1 cellular context compared by ENCODE assay signal in the genomic region with DNA sequence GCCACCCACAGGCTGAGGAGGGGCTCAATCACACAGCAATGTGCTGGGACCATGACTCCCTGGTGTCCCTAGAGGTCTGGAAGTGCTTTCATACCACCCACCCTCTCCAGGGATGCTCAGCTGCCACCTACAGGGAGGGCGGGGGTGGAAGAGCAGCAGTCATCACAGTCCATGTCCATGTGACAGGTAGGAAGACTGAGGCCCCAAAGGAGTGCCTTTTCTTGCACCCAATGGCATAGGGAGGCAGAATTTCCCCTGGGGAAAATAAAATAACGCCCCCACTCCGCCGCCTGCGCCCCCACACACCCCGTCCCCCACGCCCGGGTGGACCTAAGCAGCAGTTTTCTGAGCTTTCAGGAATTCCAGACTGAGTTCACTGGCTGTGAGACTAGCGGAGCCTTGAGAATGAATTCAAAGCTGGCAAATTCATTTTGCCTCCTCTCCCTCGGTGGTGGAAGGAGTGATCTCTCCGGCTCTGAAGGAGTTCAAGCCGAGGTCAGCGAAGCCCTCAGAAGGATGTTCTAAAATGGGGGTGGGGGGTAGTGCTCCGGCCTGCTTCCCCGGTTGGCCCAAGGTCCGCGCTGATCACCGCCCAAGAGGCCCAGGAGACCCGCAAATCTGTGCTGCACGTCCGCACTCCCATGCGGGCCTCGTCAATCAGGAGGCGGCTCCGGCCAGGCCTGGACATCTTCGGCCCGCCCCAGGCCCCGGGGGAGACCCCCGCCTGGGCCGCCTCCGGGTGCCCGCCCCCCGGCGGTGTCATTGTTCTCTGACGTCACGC.
A peak's percentile ranks its signal among the peaks of the same experiment; 100 is the strongest.
TF ChIP-seq lines count a peak whose summit lies in the region.

No MANE protein-coding gene starts in this region.

TF ChIP-seq in HEK293, 187 proteins besides CTCF, POLR2A, EP300 and RAD21 (continued from another document):
- TF ChIP-seq, protein P1, sequence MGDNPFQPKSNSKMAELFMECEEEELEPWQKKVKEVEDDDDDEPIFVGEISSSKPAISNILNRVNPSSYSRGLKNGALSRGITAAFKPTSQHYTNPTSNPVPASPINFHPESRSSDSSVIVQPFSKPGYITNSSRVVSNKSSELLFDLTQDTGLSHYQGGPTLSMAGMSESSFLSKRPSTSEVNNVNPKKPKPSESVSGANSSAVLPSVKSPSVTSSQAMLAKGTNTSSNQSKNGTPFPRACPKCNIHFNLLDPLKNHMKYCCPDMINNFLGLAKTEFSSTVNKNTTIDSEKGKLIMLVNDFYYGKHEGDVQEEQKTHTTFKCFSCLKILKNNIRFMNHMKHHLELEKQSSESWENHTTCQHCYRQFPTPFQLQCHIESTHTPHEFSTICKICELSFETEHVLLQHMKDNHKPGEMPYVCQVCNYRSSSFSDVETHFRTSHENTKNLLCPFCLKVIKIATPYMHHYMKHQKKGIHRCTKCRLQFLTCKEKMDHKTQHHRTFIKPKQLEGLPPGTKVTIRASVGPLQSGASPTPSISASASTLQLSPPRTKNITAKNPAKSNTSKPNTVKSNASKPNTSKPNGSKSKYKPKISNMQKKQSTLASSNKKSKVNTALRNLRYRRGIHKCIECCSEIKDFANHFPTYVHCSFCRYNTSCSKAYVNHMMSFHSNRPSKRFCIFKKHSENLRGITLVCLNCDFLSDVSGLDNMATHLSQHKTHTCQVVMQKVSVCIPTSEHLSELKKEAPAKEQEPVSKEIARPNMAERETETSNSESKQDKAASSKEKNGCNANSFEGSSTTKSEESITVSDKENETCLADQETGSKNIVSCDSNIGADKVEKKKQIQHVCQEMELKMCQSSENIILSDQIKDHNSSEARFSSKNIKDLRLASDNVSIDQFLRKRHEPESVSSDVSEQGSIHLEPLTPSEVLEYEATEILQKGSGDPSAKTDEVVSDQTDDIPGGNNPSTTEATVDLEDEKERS (tag by site-specific recombination; IDR thresholded peaks at IDR 0.05): no peak
- TF ChIP-seq ZBTB17 (tag by site-specific recombination; IDR thresholded peaks at IDR 0.05) (no peak), ZNF423 (tag by site-specific recombination; IDR thresholded peaks at IDR 0.05) (peak; percentile 82), KLF9 (tag by site-specific recombination; IDR thresholded peaks at IDR 0.05; ENCODE audit: low read depth) (no peak), ZNF121 (tag by site-specific recombination; IDR thresholded peaks at IDR 0.05) (no peak), SP3 (tag by site-specific recombination; IDR thresholded peaks at IDR 0.05) (peak; percentile 46), ZNF580 (tag by site-specific recombination; IDR thresholded peaks at IDR 0.05) (0 out of 2 replicates have a peak, but pooled peaks have one; percentile 29), SP2 (tag by site-specific recombination; IDR thresholded peaks at IDR 0.05) (peak; percentile 66), GLI2 (tag by site-specific recombination; IDR thresholded peaks at IDR 0.05; ENCODE audit: borderline replicate concordance, low read depth) (no peak), ZNF433 (tag by site-specific recombination; IDR thresholded peaks at IDR 0.05; ENCODE audit: low read depth) (no peak), KLF16 (tag by site-specific recombination; IDR thresholded peaks at IDR 0.05) (no peak), ZNF777 (tag by site-specific recombination; IDR thresholded peaks at IDR 0.05; ENCODE audit: borderline replicate concordance) (no peak), ZNF394 (tag by site-specific recombination; IDR thresholded peaks at IDR 0.05; ENCODE audit: borderline replicate concordance) (no peak), ZNF174 (tag by site-specific recombination; IDR thresholded peaks at IDR 0.05) (no peak), ZNF600 (tag by site-specific recombination; IDR thresholded peaks at IDR 0.05) (peak; percentile 51; the same call in 1 of the 2 replicates), ZNF843 (tag by site-specific recombination; IDR thresholded peaks at IDR 0.05) (no peak), ZNF707 (tag by site-specific recombination; IDR thresholded peaks at IDR 0.05) (no peak), EGR2 (tag by site-specific recombination; IDR thresholded peaks at IDR 0.05; ENCODE audit: low read depth) (peak; percentile 94), HOXD13 (CRISPR knock-in tag; IDR thresholded peaks at IDR 0.05; ENCODE audit: borderline replicate concordance) (no peak), ZNF37A (tag by site-specific recombination; IDR thresholded peaks at IDR 0.05) (no peak), KLF7 (tag by site-specific recombination; IDR thresholded peaks at IDR 0.05; ENCODE audit: borderline replicate concordance) (no peak), ZNF488 (tag by site-specific recombination; IDR thresholded peaks at IDR 0.05) (no peak), ZNF785 (tag by site-specific recombination; IDR thresholded peaks at IDR 0.05) (no peak), ZBTB21 (tag by site-specific recombination; IDR thresholded peaks at IDR 0.05) (peak; percentile 42; the same call in 1 of the 2 replicates), ZFHX2 (tag by site-specific recombination; conservative IDR thresholded peaks at IDR 0.05) (peak; percentile 95), ZIC2 (tag by site-specific recombination; IDR thresholded peaks at IDR 0.05) (peak; percentile 37; the same call in 1 of the 2 replicates), SP7 (tag by site-specific recombination; IDR thresholded peaks at IDR 0.05) (no peak), ZNF501 (tag by site-specific recombination; IDR thresholded peaks at IDR 0.05) (no peak; the same call in 1 of the 2 replicates), ZNF184 (tag by site-specific recombination; IDR thresholded peaks at IDR 0.05) (no peak), ZNF670 (tag by site-specific recombination; IDR thresholded peaks at IDR 0.05; ENCODE audit: low read depth) (no peak), SCRT2 (tag by site-specific recombination; IDR thresholded peaks at IDR 0.05) (no peak)
- TF ChIP-seq, protein P2, sequence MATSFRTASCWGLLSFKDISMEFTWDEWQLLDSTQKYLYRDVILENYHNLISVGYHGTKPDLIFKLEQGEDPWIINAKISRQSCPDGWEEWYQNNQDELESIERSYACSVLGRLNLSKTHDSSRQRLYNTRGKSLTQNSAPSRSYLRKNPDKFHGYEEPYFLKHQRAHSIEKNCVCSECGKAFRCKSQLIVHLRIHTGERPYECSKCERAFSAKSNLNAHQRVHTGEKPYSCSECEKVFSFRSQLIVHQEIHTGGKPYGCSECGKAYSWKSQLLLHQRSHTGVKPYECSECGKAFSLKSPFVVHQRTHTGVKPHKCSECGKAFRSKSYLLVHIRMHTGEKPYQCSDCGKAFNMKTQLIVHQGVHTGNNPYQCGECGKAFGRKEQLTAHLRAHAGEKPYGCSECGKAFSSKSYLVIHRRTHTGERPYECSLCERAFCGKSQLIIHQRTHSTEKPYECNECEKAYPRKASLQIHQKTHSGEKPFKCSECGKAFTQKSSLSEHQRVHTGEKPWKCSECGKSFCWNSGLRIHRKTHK (tag by site-specific recombination; IDR thresholded peaks at IDR 0.05): no peak
- TF ChIP-seq, protein P3, sequence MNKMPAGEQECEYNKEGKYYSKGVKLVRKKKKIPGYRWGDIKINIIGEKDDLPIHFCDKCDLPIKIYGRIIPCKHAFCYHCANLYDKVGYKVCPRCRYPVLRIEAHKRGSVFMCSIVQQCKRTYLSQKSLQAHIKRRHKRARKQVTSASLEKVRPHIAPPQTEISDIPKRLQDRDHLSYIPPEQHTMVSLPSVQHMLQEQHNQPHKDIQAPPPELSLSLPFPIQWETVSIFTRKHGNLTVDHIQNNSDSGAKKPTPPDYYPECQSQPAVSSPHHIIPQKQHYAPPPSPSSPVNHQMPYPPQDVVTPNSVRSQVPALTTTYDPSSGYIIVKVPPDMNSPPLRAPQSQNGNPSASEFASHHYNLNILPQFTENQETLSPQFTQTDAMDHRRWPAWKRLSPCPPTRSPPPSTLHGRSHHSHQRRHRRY (tag by site-specific recombination; IDR thresholded peaks at IDR 0.05): no peak
- TF ChIP-seq, protein P4, sequence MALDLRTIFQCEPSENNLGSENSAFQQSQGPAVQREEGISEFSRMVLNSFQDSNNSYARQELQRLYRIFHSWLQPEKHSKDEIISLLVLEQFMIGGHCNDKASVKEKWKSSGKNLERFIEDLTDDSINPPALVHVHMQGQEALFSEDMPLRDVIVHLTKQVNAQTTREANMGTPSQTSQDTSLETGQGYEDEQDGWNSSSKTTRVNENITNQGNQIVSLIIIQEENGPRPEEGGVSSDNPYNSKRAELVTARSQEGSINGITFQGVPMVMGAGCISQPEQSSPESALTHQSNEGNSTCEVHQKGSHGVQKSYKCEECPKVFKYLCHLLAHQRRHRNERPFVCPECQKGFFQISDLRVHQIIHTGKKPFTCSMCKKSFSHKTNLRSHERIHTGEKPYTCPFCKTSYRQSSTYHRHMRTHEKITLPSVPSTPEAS (tag by site-specific recombination; IDR thresholded peaks at IDR 0.05): no peak
- TF ChIP-seq, protein P5, sequence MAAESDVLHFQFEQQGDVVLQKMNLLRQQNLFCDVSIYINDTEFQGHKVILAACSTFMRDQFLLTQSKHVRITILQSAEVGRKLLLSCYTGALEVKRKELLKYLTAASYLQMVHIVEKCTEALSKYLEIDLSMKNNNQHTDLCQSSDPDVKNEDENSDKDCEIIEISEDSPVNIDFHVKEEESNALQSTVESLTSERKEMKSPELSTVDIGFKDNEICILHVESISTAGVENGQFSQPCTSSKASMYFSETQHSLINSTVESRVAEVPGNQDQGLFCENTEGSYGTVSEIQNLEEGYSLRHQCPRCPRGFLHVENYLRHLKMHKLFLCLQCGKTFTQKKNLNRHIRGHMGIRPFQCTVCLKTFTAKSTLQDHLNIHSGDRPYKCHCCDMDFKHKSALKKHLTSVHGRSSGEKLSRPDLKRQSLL (tag by site-specific recombination; IDR thresholded peaks at IDR 0.05): no peak
TF ChIP-seq in HEK293: peak in this region for 10.
